17 cellular contexts compared by ENCODE assay signal in genomic region chr13:72259528-72259927, GRCh38.
A peak's percentile ranks its signal among the peaks of the same experiment; 100 is the strongest.
DNase-seq lines count a peak whose midpoint lies in the region; ATAC-seq and TF ChIP-seq lines count a peak whose summit lies in the region.
"Had no signal": no experiment of that assay in that cellular context is flagged by ENCODE, and none has a peak within 500 bp of the region (broad histone marks: within the 10 kb centered on the region; RNA-seq: fewer than 3 reads in every experiment).

No MANE protein-coding gene starts in this region.

- H3K4me1 ChIP-seq in OCI-LY3 (ENCODE audit: low read length), result peaks cover 6% of the 10 kb centered on the region; the same call in 1 of the 2 replicates
- H3K4me1 ChIP-seq: A549, BLaER1 had no signal

- no peak overlapping the region for H3K27ac ChIP-seq in OCI-LY3 (ENCODE audit: low read length)
- H3K27ac ChIP-seq: A549, BLaER1 had no signal

- no peaks in the 10 kb centered on the region for H3K79me2 ChIP-seq in OCI-LY3 (ENCODE audit: low read length)

- H3K9ac ChIP-seq in OCI-LY3 (ENCODE audit: low read length), result no peak overlapping the region
- H3K9ac ChIP-seq: BLaER1 had no signal

- no peaks in the 10 kb centered on the region for H4K20me1 ChIP-seq in OCI-LY3 (ENCODE audit: insufficient read depth, low read length)
- H4K20me1 ChIP-seq: BLaER1 had no signal

- no peak for ATAC-seq in HG03439 (IDR thresholded peaks at IDR 0.05; ENCODE audit: unreplicated experiment)
- no peak for ATAC-seq in GM18517 (IDR thresholded peaks at IDR 0.05; ENCODE audit: unreplicated experiment)
- ATAC-seq: A549, HCT116 had no signal

- H3K27me3 ChIP-seq in OCI-LY3 (ENCODE audit: low read depth, low read length), result no peaks in the 10 kb centered on the region
- H3K27me3 ChIP-seq: BLaER1 had no signal

- no peaks in the 10 kb centered on the region for H3K9me3 ChIP-seq in OCI-LY3 (ENCODE audit: insufficient read depth, low read length)
- H3K9me3 ChIP-seq: A549, BLaER1 had no signal

- no peak for TF ChIP-seq CTCF in OCI-LY3 (IDR thresholded peaks at IDR 0.05; ENCODE audit: low read depth, low read length)

- DNase-seq in SKM-1 treated with dmso at 0.1 percent for 144 hours (lab: John Stamatoyannopoulos, UW; ENCODE audit: unreplicated experiment) (peak; percentile 5), SKM-1 (lab: John Stamatoyannopoulos, UW; ENCODE audit: unreplicated experiment) (no peak), NCI-H82 (lab: John Stamatoyannopoulos, UW) (peak; percentile 63), NCI-H1694 (lab: John Stamatoyannopoulos, UW) (no peak)
- DNase-seq: CD4-positive, alpha-beta memory T cell; DMS153; DMS79; GDM1; GOT3; H7; HFFc6 had no signal

- peak overlapping the region; percentile 6; the same call in 1 of the 2 replicates for H3K4me2 ChIP-seq in OCI-LY3 (ENCODE audit: low read length)
- H3K4me2 ChIP-seq: A549, BLaER1 had no signal

- no peak overlapping the region for H3K4me3 ChIP-seq in OCI-LY3 (ENCODE audit: low read length)
- H3K4me3 ChIP-seq: A549, BLaER1 had no signal

- H3K36me3 ChIP-seq in OCI-LY3 (replicated peaks; ENCODE audit: low read depth, low read length), result no peaks in the 10 kb centered on the region
- H3K36me3 ChIP-seq: BLaER1 had no signal

- H2AFZ ChIP-seq in OCI-LY3 (ENCODE audit: low read depth, low read length), result no peak overlapping the region

Comparison
In these comparisons a context has a peak if more than half of its experiments do, and no peak if none do; other contexts are left out.
1. DNase-seq: peak in SKM-1 treated with dmso at 0.1 percent for 144 hours (single experiment) and NCI-H82 (single experiment); none in SKM-1 (single experiment) and NCI-H1694 (single experiment).